16 cellular contexts compared by ENCODE assay signal in the genomic region with DNA sequence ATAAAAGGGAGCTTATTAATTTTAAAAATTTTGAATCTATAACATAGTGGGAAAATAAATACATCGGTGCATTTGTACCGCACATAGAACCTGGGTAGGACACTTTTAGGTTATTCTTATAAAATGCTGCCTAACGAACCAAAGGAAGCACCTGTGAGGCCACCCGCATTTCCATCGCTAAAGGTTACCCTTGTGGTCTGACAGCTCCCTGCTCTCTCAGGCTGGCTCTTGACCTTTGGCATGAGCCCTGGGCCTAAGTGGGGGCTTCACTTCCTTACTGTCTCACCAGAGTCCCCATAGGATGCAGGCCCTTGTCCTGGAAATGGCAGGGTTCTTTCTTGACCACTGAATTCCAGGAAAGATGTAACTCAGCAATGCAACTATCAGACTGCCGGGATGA. TPM values are rescaled to one million over a fixed set of nuclear protein-coding genes. Genes with fewer than 3 reads are reported as not detected.
DNase-seq lines count a peak whose midpoint lies in the region; ATAC-seq and TF ChIP-seq lines count a peak whose summit lies in the region.
"Had no signal": no experiment of that assay in that cellular context is flagged by ENCODE, and none has a peak within 500 bp of the region (broad histone marks: within the 10 kb centered on the region; RNA-seq: fewer than 3 reads in every experiment).

No MANE protein-coding gene starts in this region.

- no peak overlapping the region for H3K4me3 ChIP-seq in tibial nerve
- H3K4me3 ChIP-seq: SJSA1, spleen had no signal

- H3K27me3 Mint-ChIP-seq in activated CD4-positive, alpha-beta T cell treated with anti-CD3 and anti-CD28 coated beads, Interleukin-2, amount 10 ng/mL, durations not matched to agents 24 days and 14 days: no peaks in the 10 kb centered on the region
- no peaks in the 10 kb centered on the region for H3K27me3 Mint-ChIP-seq in naive thymus-derived CD8-positive, alpha-beta T cell
- H3K27me3 Mint-ChIP-seq: central memory CD8-positive, alpha-beta T cell had no signal

- no peak for TF ChIP-seq EP300 in tibial nerve (IDR thresholded peaks at IDR 0.05)

- H3K27ac ChIP-seq in KOPT-K1 (ENCODE audit: low read depth, low read length, poor library complexity, severe bottlenecking): peak overlapping the region; percentile 95
- no peak overlapping the region for H3K27ac ChIP-seq in tibial nerve
- H3K27ac ChIP-seq: epithelial cell of prostate, SJSA1 had no signal

- intact Hi-C loops in activated CD4-positive, alpha-beta T cell treated with anti-CD3 and anti-CD28 coated beads, Interleukin-2, amount 10 ng/mL, durations not matched to agents 24 days and 14 days (cut with micrococcal nuclease): no loop called here
- intact Hi-C loops in head of caudate nucleus (cut with DNase I): no loop called here

- H3K4me3 Mint-ChIP-seq in activated CD4-positive, alpha-beta T cell treated with anti-CD3 and anti-CD28 coated beads, Interleukin-2, amount 10 ng/mL, durations not matched to agents 24 days and 14 days: peak overlapping the region; percentile 69
- H3K4me3 Mint-ChIP-seq in naive thymus-derived CD8-positive, alpha-beta T cell: peak overlapping the region; percentile 66 to 85 (median 76)
- H3K4me3 Mint-ChIP-seq: central memory CD8-positive, alpha-beta T cell; WTC11 had no signal

- no peaks in the 10 kb centered on the region for H3K27me3 ChIP-seq in tibial nerve
- H3K27me3 ChIP-seq: SJSA1, spleen had no signal

- WGBS in tibial nerve, 2 donors: 80 to 84% methylated on average over 6 of the region's 6 CpGs

- H3K9me3 Mint-ChIP-seq in activated CD4-positive, alpha-beta T cell treated with anti-CD3 and anti-CD28 coated beads, Interleukin-2, amount 10 ng/mL, durations not matched to agents 24 days and 14 days: no peaks in the 10 kb centered on the region
- H3K9me3 Mint-ChIP-seq in naive thymus-derived CD8-positive, alpha-beta T cell: peaks cover 0 to 3% (median 0%) of the 10 kb centered on the region in 9 donors
- H3K9me3 Mint-ChIP-seq: central memory CD8-positive, alpha-beta T cell had no signal

- no peak for TF ChIP-seq POLR2A in tibial nerve (IDR thresholded peaks at IDR 0.05)

- H3K36me3 ChIP-seq in KOPT-K1 (ENCODE audit: insufficient read depth, low read length): peaks cover 36% of the 10 kb centered on the region
- H3K36me3 ChIP-seq in tibial nerve: peaks cover 0 to 59% (median 2%) of the 10 kb centered on the region in 3 donors

- no peaks in the 10 kb centered on the region for H3K4me1 ChIP-seq in tibial nerve
- H3K4me1 ChIP-seq: SJSA1 had no signal

- peak overlapping the region; percentile 96 for H3K27ac Mint-ChIP-seq in activated CD4-positive, alpha-beta T cell treated with anti-CD3 and anti-CD28 coated beads, Interleukin-2, amount 10 ng/mL, durations not matched to agents 24 days and 14 days
- peak overlapping the region; percentile 90 to 100 (median 98) for H3K27ac Mint-ChIP-seq in naive thymus-derived CD8-positive, alpha-beta T cell
- H3K27ac Mint-ChIP-seq: WTC11 had no signal

- no peak for DNase-seq in activated CD4-positive, alpha-beta T cell treated with anti-CD3 and anti-CD28 coated beads, Interleukin-2, amount 10 ng/mL, durations not matched to agents 24 days and 14 days
- DNase-seq in activated CD4-positive, alpha-beta T cell treated with anti-CD3 and anti-CD28 coated beads, Interleukin-2, amount 50 U/mL, for 1 hour: no peak
- DNase-seq in naive thymus-derived CD8-positive, alpha-beta T cell: no peak
- DNase-seq in head of caudate nucleus: no peak
- DNase-seq in tibial nerve (ENCODE audit: low spot score in 2 of 2): no peak
- no peak for DNase-seq in NCI-H2107 (lab: John Stamatoyannopoulos, UW)
- DNase-seq: activated gamma-delta T cell, NCI-H146, NCI-H69, spleen had no signal

- peaks cover 26% of the 10 kb centered on the region for H3K36me3 Mint-ChIP-seq in activated CD4-positive, alpha-beta T cell treated with anti-CD3 and anti-CD28 coated beads, Interleukin-2, amount 10 ng/mL, durations not matched to agents 24 days and 14 days (ENCODE audit: low read depth)
- no peaks in the 10 kb centered on the region for H3K36me3 Mint-ChIP-seq in naive thymus-derived CD8-positive, alpha-beta T cell

- ATAC-seq in GM21529 (IDR thresholded peaks at IDR 0.05; ENCODE audit: unreplicated experiment): peak; percentile 21
- no peak for ATAC-seq in naive thymus-derived CD8-positive, alpha-beta T cell
- ATAC-seq: WTC11 had no signal

- H3K9me3 ChIP-seq in KOPT-K1 (ENCODE audit: insufficient read depth, low read length, poor library complexity, severe bottlenecking) (no peaks in the 10 kb centered on the region), tibial nerve (no peaks in the 10 kb centered on the region)
- H3K9me3 ChIP-seq: SJSA1, spleen had no signal

- no peak for TF ChIP-seq CTCF in tibial nerve (IDR thresholded peaks at IDR 0.05)

- POLR2A ChIA-PET in naive thymus-derived CD8-positive, alpha-beta T cell (lab: Charles Lee): interaction anchor here (0.5 to 2.7 kb wide), 33 partner anchors 8 to 1398 kb away, joined by 3 to 16 read pairs (median 4); a partner anchor contains a TSS

- H3K4me1 Mint-ChIP-seq in activated CD4-positive, alpha-beta T cell treated with anti-CD3 and anti-CD28 coated beads, Interleukin-2, amount 10 ng/mL, durations not matched to agents 24 days and 14 days: peaks cover 47% of the 10 kb centered on the region
- peaks cover 23 to 79% (median 63%) of the 10 kb centered on the region in 4 donors for H3K4me1 Mint-ChIP-seq in naive thymus-derived CD8-positive, alpha-beta T cell
- H3K4me1 Mint-ChIP-seq: central memory CD8-positive, alpha-beta T cell had no signal

RNA-seq across cellular contexts. Expression of a gene that starts 46.0 kb away (rescaled TPM):
- total RNA-seq in activated CD4-positive, alpha-beta T cell treated with anti-CD3 and anti-CD28 coated beads, Interleukin-2, amount 10 ng/mL, durations not matched to agents 24 days and 14 days: 37.2 and 41.4 TPM in 2 replicates
- 10 to 100 TPM; 22.5 to 23.1 TPM for total RNA-seq in naive thymus-derived CD8-positive, alpha-beta T cell
- polyA plus RNA-seq in naive thymus-derived CD8-positive, alpha-beta T cell: 10 to 100 TPM; 36.0 to 42.2 (median 37.7) TPM
- total RNA-seq in tibial nerve: 100 to 1,000 TPM in 1 of 4 donors, 10 to 100 TPM in 3; 42.2 to 107 (median 55.9) TPM
